ENCODE assay signal across 14 cellular contexts in genomic region chr15:92618121-92618520, GRCh38. TPM values are rescaled to one million over a fixed set of nuclear protein-coding genes. Genes with fewer than 3 reads are reported as not detected.
A peak's percentile ranks its signal among the peaks of the same experiment; 100 is the strongest.
DNase-seq lines count a peak whose midpoint lies in the region; ATAC-seq and TF ChIP-seq lines count a peak whose summit lies in the region.
"Had no signal": no experiment of that assay in that cellular context is flagged by ENCODE, and none has a peak within 500 bp of the region (broad histone marks: within the 10 kb centered on the region; RNA-seq: fewer than 3 reads in every experiment).

No MANE protein-coding gene starts in this region.

- H3K36me3 ChIP-seq in mucosa of stomach (ENCODE audit: control insufficient read depth, insufficient read depth, low read length) (no peaks in the 10 kb centered on the region), transverse colon (no peaks in the 10 kb centered on the region)
- H3K36me3 ChIP-seq: suprapubic skin had no signal

- H3K27me3 ChIP-seq in mucosa of stomach (ENCODE audit: control insufficient read depth, insufficient read depth, low read length) = no peaks in the 10 kb centered on the region
- no peaks in the 10 kb centered on the region for H3K27me3 ChIP-seq in transverse colon
- no peaks in the 10 kb centered on the region for H3K27me3 ChIP-seq in foreskin keratinocyte
- H3K27me3 ChIP-seq: dorsolateral prefrontal cortex, suprapubic skin had no signal

- WGBS in transverse colon (ENCODE audit: low coverage in 1 of 2), 2 donors = 79% methylated on average over 4 of the region's 4 CpGs; no CpG with 5 or more reads in 1 of the 2 donors

- in situ Hi-C loops in transverse colon (cut with MboI; ENCODE audit: low pct_ligation_motif_present in 1 of 4, low pct_unique_long_range_greater_than_20kb in 1 of 4, low sequenced_read_pairs in 3 of 4) = no loop called here

- H3K9ac ChIP-seq in mucosa of stomach (ENCODE audit: low read length) = peak overlapping the region; percentile 55

- peak; percentile 35 for DNase-seq in NCI-H748 (lab: John Stamatoyannopoulos, UW; ENCODE audit: unreplicated experiment)
- DNase-seq in NCI-H748 treated with DMSO at 0.1 percent for 48 hours (lab: John Stamatoyannopoulos, UW) = no peak
- peak; percentile 49 for DNase-seq in coronary artery (ENCODE audit: low spot score)
- no peak for DNase-seq in transverse colon
- DNase-seq in foreskin keratinocyte = no peak
- DNase-seq in HCEC 1CT = no peak
- no peak for DNase-seq in NCI-H2081 (lab: John Stamatoyannopoulos, UW)
- DNase-seq: activated CD4-positive, alpha-beta T cell treated with anti-CD3 and anti-CD28 coated beads, Interleukin-2, amount 10 ng/mL, durations not matched to agents 7 days and 5 days; activated T-cell treated with anti-CD3 and anti-CD28 coated beads, Interleukin-2, amount 50 U/mL, for 72 hours; MV-4-11; NCI-H446 treated with DMSO at 0.1 percent for 48 hours had no signal

- H3K27ac ChIP-seq in coronary artery = peak overlapping the region in 1 of 2 donors; percentile 27
- peak overlapping the region; percentile 70 to 77 (median 75) for H3K27ac ChIP-seq in transverse colon
- H3K27ac ChIP-seq in foreskin keratinocyte = no peak overlapping the region
- H3K27ac ChIP-seq: suprapubic skin had no signal

- TF ChIP-seq POLR2A in transverse colon (IDR thresholded peaks at IDR 0.05) = no peak

- no peak for TF ChIP-seq CTCF in coronary artery (IDR thresholded peaks at IDR 0.05)
- no peak for TF ChIP-seq CTCF in transverse colon (IDR thresholded peaks at IDR 0.05)
- TF ChIP-seq CTCF in foreskin keratinocyte (conservative IDR thresholded peaks at IDR 0.05) = no peak

- no peaks in the 10 kb centered on the region for H3K9me3 ChIP-seq in mucosa of stomach (ENCODE audit: control insufficient read depth, low read length)
- H3K9me3 ChIP-seq in transverse colon = no peaks in the 10 kb centered on the region
- H3K9me3 ChIP-seq: suprapubic skin had no signal

- H3K4me1 ChIP-seq in mucosa of stomach (ENCODE audit: control insufficient read depth, insufficient read depth, low read length) (peaks cover 83% of the 10 kb centered on the region), transverse colon (peaks cover 3 to 38% (median 34%) of the 10 kb centered on the region in 4 donors), foreskin keratinocyte (no peaks in the 10 kb centered on the region)

- H3K4me3 ChIP-seq in coronary artery (no peak overlapping the region), mucosa of stomach (ENCODE audit: low read length) (no peak overlapping the region), transverse colon (no peak overlapping the region)
- H3K4me3 ChIP-seq: dorsolateral prefrontal cortex, suprapubic skin had no signal

- intact Hi-C loops in transverse colon (cut with DNase I; ENCODE audit: low total_unique reads) = loop anchor here (10.0 kb wide), 1 partner anchor 47 kb away; no protein-coding TSS in a partner anchor

- ATAC-seq in foreskin keratinocyte = no peak
- ATAC-seq: activated T-cell treated with anti-CD3 and anti-CD28 coated beads, Interleukin-2, amount 50 U/mL, for 72 hours had no signal

- TF ChIP-seq EP300 in transverse colon (IDR thresholded peaks at IDR 0.05; ENCODE audit: low read depth) = no peak

RNA-seq across cellular contexts. Expression of gene FAM174B, which starts 37.5 kb away (rescaled TPM):
- total RNA-seq in transverse colon (10 to 100 TPM; 15.4 to 75.2 (median 18.3) TPM), foreskin keratinocyte (0.46 and 0.71 TPM in 2 replicates)
- 0.25 and 0.32 TPM in 2 replicates for polyA plus RNA-seq in foreskin keratinocyte

Comparison
In these comparisons a context has a peak if more than half of its experiments do, and no peak if none do; other contexts are left out.
1. DNase-seq: peak in NCI-H748 (single experiment) and coronary artery (single experiment); none in NCI-H748 treated with DMSO at 0.1 percent for 48 hours (single experiment), transverse colon (single experiment), foreskin keratinocyte (0 of 2), HCEC 1CT (single experiment) and NCI-H2081 (0 of 2).